ENCODE assay signal across 13 cellular contexts in the genomic region with DNA sequence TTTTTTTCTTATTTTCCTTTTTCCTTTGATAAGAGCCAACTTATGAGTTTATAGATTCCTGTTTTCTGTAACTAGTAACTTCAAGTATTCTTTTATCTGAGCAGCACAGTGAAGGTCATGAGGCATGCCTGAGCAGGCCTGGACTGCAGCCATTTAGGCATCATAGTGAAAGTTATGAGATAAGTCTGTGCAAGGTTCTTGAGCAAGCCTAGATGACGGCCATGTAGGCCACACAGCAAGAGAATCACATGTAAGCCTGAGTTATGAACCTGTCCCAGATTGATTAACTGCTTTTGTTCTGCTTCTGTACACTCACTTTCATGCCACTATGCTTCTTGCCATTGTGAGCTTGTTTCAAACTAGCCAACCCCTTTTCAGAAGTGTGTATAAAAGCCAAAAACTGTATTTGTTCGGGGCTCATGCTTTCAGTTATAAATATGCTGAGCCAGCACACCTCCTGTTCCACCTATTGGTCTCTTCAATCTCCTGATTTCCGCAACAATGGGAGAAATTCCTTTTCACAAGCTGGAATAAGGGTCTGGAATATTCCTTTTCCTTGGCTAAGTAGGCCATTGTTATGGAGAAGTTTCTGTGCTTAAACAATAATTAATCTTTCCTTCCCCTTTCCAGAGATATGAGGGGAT.
DNase-seq lines count a peak whose midpoint lies in the region; ATAC-seq, FAIRE-seq and TF ChIP-seq lines count a peak whose summit lies in the region.
"Had no signal": no experiment of that assay in that cellular context is flagged by ENCODE, and none has a peak within 500 bp of the region (broad histone marks: within the 10 kb centered on the region; RNA-seq: fewer than 3 reads in every experiment).

No MANE protein-coding gene starts in this region.

- no TSS peak for BruUV-seq in GM12878 (replicated peaks; lab: Mats Ljungman, UMichigan)

- TF ChIP-seq RAD21 in GM12878 (IDR thresholded peaks at IDR 0.05; ENCODE audit: insufficient read depth, low read depth, low read length): no peak

- RAD21 ChIA-PET in GM12878 (lab: Charles Lee; ENCODE audit: unreplicated experiment): no interaction called here

- TF ChIP-seq POLR2A in GM12878 (IDR thresholded peaks at IDR 0.05; ENCODE audit: low read depth, low read length): no peak
- TF ChIP-seq POLR2A in gastrocnemius medialis (IDR thresholded peaks at IDR 0.05): no peak

- SMC1A ChIA-PET in GM12878 (lab: Charles Lee; ENCODE audit: uncharacterized antibody, unreplicated experiment): no interaction called here

- ATAC-seq in GM18909 (IDR thresholded peaks at IDR 0.05; ENCODE audit: poor library complexity, unreplicated experiment) (peak; percentile 68), HG02870 (IDR thresholded peaks at IDR 0.05; ENCODE audit: unreplicated experiment) (peak; percentile 93), GM12878 (peak; percentile 96), natural killer cell (no peak), gastrocnemius medialis (no peak)

- H3K27me3 Mint-ChIP-seq in nephron (ENCODE audit: low read depth) (no peaks in the 10 kb centered on the region), natural killer cell (ENCODE audit: low read depth in 2 of 2) (peaks cover 0 to 2% of the 10 kb centered on the region in 2 donors)
- H3K27me3 Mint-ChIP-seq: naive B cell had no signal

- H3K36me3 Mint-ChIP-seq in nephron (ENCODE audit: low read depth): no peaks in the 10 kb centered on the region
- H3K36me3 Mint-ChIP-seq in natural killer cell: peaks cover 7% of the 10 kb centered on the region

- H3K4me1 Mint-ChIP-seq in nephron (peaks cover 12% of the 10 kb centered on the region), natural killer cell (no peaks in the 10 kb centered on the region)

- no peak overlapping the region for H3K9ac ChIP-seq in GM12878 (ENCODE audit: control insufficient read depth, insufficient read depth, low read length)

- 24% methylated on average over 3 of the region's 3 CpGs for WGBS in GM12878 (ENCODE audit: insufficient coverage, insufficient replicate concordance, low lambda C conversion rate, missing lambda C conversion rate)

- FAIRE-seq in GM12878 (lab: Jason Lieb, UNC): no peak

- POLR2A ChIA-PET in GM12878 (lab: Charles Lee): no interaction called here

- no peak overlapping the region for H2AFZ ChIP-seq in GM12878 (ENCODE audit: control insufficient read depth, low read depth, low read length)

- intact Hi-C loops in GM12878 (cut with micrococcal nuclease; ENCODE audit: unreplicated experiment) (no loop called here), natural killer cell (cut with micrococcal nuclease) (no loop called here), gastrocnemius medialis (cut with DNase I; ENCODE audit: low total_unique reads) (no loop called here)

- no peak overlapping the region for H3K4me3 ChIP-seq in GM12878
- H3K4me3 ChIP-seq in gastrocnemius medialis: no peak overlapping the region

- H4K20me1 ChIP-seq in GM12878 (ENCODE audit: control insufficient read depth, insufficient read depth): no peaks in the 10 kb centered on the region

- no peak overlapping the region for H3K4me2 ChIP-seq in GM12878 (ENCODE audit: control insufficient read depth, insufficient read depth)

- TF ChIP-seq CTCF in GM12878 (IDR thresholded peaks at IDR 0.05 in 2 of 3, conservative IDR thresholded peaks at IDR 0.05 in 1 of 3; ENCODE audit: control insufficient read depth in 2 of 3, extremely low read depth in 1 of 3, insufficient read depth in 1 of 3, low read depth in 3 of 3, low read length in 3 of 3): no peak
- TF ChIP-seq CTCF in nephron (IDR thresholded peaks at IDR 0.05; ENCODE audit: unreplicated experiment in 3 of 3): no peak
- TF ChIP-seq CTCF in natural killer cell (IDR thresholded peaks at IDR 0.05): no peak
- no peak for TF ChIP-seq CTCF in gastrocnemius medialis (IDR thresholded peaks at IDR 0.05 in 4 of 5, conservative IDR thresholded peaks at IDR 0.05 in 1 of 5)

- H3K27ac ChIP-seq in GM12878 (ENCODE audit: control insufficient read depth, insufficient read depth) (no peak overlapping the region), gastrocnemius medialis (no peak overlapping the region)

- no peak overlapping the region for H3K4me3 Mint-ChIP-seq in nephron
- no peak overlapping the region for H3K4me3 Mint-ChIP-seq in natural killer cell
- H3K4me3 Mint-ChIP-seq: activated T-cell treated with anti-CD3 and anti-CD28 coated beads, Interleukin-2, amount 50 U/mL, for 72 hours; naive B cell had no signal

- H3K9me3 Mint-ChIP-seq in nephron: peaks cover 26% of the 10 kb centered on the region
- peaks cover 2 to 8% of the 10 kb centered on the region in 2 donors for H3K9me3 Mint-ChIP-seq in natural killer cell

- no peaks in the 10 kb centered on the region for H3K27me3 ChIP-seq in GM12878 (replicated peaks in 1 of 2; ENCODE audit: control insufficient read depth in 2 of 2, insufficient read depth in 2 of 2, low read length in 1 of 2)
- H3K27me3 ChIP-seq in gastrocnemius medialis: no peaks in the 10 kb centered on the region

- TF ChIP-seq EP300 in GM12878 (IDR thresholded peaks at IDR 0.05; ENCODE audit: borderline replicate concordance in 1 of 2, control insufficient read depth in 1 of 2, low read depth in 2 of 2, low read length in 2 of 2): no peak

- CTCF ChIA-PET in GM12878 (lab: Yijun Ruan, JAX): no interaction called here

- H3K36me3 ChIP-seq in GM12878 (ENCODE audit: control insufficient read depth in 2 of 2, insufficient read depth in 2 of 2, low read length in 1 of 2) (no peaks in the 10 kb centered on the region), gastrocnemius medialis (no peaks in the 10 kb centered on the region)

- DNase-seq in GM12878 (ENCODE audit: low read depth, low spot score) (peak; percentile 16), natural killer cell (no peak), NCI-H2081 treated with DMSO at 0.1 percent for 48 hours (lab: John Stamatoyannopoulos, UW) (no peak), gastrocnemius medialis (no peak), dermis blood vessel endothelial cell (no peak)
- DNase-seq: activated T-cell treated with anti-CD3 and anti-CD28 coated beads, Interleukin-2, amount 50 U/mL, for 72 hours; DMS79 treated with DMSO at 0.1 percent for 48 hours; GOT3; naive B cell; NCI-H1092 treated with DMSO at 0.1 percent for 48 hours had no signal

- in situ Hi-C loops in GM12878 (cut with MboI) (no loop called here), gastrocnemius medialis (cut with MboI; ENCODE audit: low sequenced_read_pairs in 4 of 4) (no loop called here)

- no peaks in the 10 kb centered on the region; the same call in 2 of the 3 replicates for H3K9me3 ChIP-seq in GM12878 (replicated peaks; ENCODE audit: control insufficient read depth, insufficient read depth, low read length)
- H3K9me3 ChIP-seq in gastrocnemius medialis: no peaks in the 10 kb centered on the region

- H3K4me1 ChIP-seq in GM12878 (ENCODE audit: control insufficient read depth, insufficient read depth, low read length): no peaks in the 10 kb centered on the region
- H3K4me1 ChIP-seq in gastrocnemius medialis: no peaks in the 10 kb centered on the region

- H3K27ac Mint-ChIP-seq in nephron (peak overlapping the region; percentile 88 to 90 (median 90)), natural killer cell (no peak overlapping the region)
- H3K27ac Mint-ChIP-seq: activated T-cell treated with anti-CD3 and anti-CD28 coated beads, Interleukin-2, amount 50 U/mL, for 72 hours; naive B cell had no signal

- H3K79me2 ChIP-seq in GM12878 (ENCODE audit: control insufficient read depth, insufficient read depth, low read length): no peaks in the 10 kb centered on the region

TF ChIP-seq in GM12878, 131 proteins besides CTCF, POLR2A, EP300 and RAD21:
- TF ChIP-seq ATF7 (IDR thresholded peaks at IDR 0.05; ENCODE audit: low read depth) (0 out of 2 replicates have a peak, but pooled peaks have one; percentile 21), HDAC6 (IDR thresholded peaks at IDR 0.05; ENCODE audit: unreplicated experiment) (no peak), CHD4 (IDR thresholded peaks at IDR 0.05) (no peak), JUNB (IDR thresholded peaks at IDR 0.05) (0 out of 2 replicates have a peak, but pooled peaks have one; percentile 18), MTA2 (IDR thresholded peaks at IDR 0.05; ENCODE audit: low read depth) (no peak)
- TF ChIP-seq, protein P1, sequence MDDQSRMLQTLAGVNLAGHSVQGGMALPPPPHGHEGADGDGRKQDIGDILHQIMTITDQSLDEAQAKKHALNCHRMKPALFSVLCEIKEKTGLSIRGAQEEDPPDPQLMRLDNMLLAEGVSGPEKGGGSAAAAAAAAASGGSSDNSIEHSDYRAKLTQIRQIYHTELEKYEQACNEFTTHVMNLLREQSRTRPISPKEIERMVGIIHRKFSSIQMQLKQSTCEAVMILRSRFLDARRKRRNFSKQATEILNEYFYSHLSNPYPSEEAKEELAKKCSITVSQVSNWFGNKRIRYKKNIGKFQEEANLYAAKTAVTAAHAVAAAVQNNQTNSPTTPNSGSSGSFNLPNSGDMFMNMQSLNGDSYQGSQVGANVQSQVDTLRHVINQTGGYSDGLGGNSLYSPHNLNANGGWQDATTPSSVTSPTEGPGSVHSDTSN (IDR thresholded peaks at IDR 0.05; ENCODE audit: insufficient replicate concordance, low read depth, low read length): peak; percentile 70
- TF ChIP-seq, protein P2, sequence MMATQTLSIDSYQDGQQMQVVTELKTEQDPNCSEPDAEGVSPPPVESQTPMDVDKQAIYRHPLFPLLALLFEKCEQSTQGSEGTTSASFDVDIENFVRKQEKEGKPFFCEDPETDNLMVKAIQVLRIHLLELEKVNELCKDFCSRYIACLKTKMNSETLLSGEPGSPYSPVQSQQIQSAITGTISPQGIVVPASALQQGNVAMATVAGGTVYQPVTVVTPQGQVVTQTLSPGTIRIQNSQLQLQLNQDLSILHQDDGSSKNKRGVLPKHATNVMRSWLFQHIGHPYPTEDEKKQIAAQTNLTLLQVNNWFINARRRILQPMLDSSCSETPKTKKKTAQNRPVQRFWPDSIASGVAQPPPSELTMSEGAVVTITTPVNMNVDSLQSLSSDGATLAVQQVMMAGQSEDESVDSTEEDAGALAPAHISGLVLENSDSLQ (IDR thresholded peaks at IDR 0.05): peak; percentile 50; the same call in 1 of the 2 replicates

Comparison
In these comparisons a context has a peak if more than half of its experiments do, and no peak if none do; other contexts are left out.
1. ATAC-seq: peak in GM18909 (single experiment), HG02870 (single experiment) and GM12878 (single experiment); none in natural killer cell (0 of 3) and gastrocnemius medialis (0 of 2).
2. H3K27ac Mint-ChIP-seq: peak in nephron (3 of 3); none in natural killer cell (0 of 2).